8 cellular contexts compared by ENCODE assay signal in genomic region chr5:148730955-148731898, GRCh38.
DNase-seq lines count a peak whose midpoint lies in the region; ATAC-seq, FAIRE-seq and TF ChIP-seq lines count a peak whose summit lies in the region.

No MANE protein-coding gene starts in this region.

- H4K20me1 ChIP-seq in GM23338 (replicated peaks; ENCODE audit: insufficient read depth) = no peaks in the 10 kb centered on the region

- peak; percentile 32 for DNase-seq in ELF-1 (ENCODE audit: low read depth, low spot score)
- DNase-seq in GM23338 (ENCODE audit: low spot score) = peak; percentile 91
- peak; percentile 94 to 96 for DNase-seq in Kasumi-1 (lab: John Stamatoyannopoulos, UW)
- peak; percentile 64 for DNase-seq in RCC 7860 (ENCODE audit: low spot score)
- DNase-seq in activated T-cell treated with anti-CD3 and anti-CD28 coated beads, Interleukin-2, amount 50 U/mL, for 48 hours = peak; percentile 66 to 68
- DNase-seq in fibroblast of peridontal ligament (ENCODE audit: extremely low read depth) = peak; percentile 94
- peak in 48 of 56 donors; percentile 3 to 89 (median 47) for DNase-seq in nucleus accumbens (lab: John Stamatoyannopoulos, UW)
- peak; percentile 72 to 84 for DNase-seq in suprapubic skin (ENCODE audit: low spot score in 2 of 2)

- H3K4me3 Mint-ChIP-seq in GM23338 = no peak overlapping the region

- TF ChIP-seq CTCF in GM23338 (conservative IDR thresholded peaks at IDR 0.05; ENCODE audit: low read depth in 2 of 2) (peak; percentile 96 to 99), suprapubic skin (IDR thresholded peaks at IDR 0.05) (peak; percentile 72 to 78)

- no peak overlapping the region for H3K27ac Mint-ChIP-seq in GM23338

- H3K4me1 Mint-ChIP-seq in GM23338 = peaks cover 11% of the 10 kb centered on the region

- WGBS in suprapubic skin = 31% methylated on average over 12 of the region's 12 CpGs

- no peaks in the 10 kb centered on the region for H3K9me3 ChIP-seq in suprapubic skin

- FAIRE-seq in RCC 7860 (lab: Jason Lieb, UNC) = peak; percentile 88

- TF ChIP-seq POLR2A in suprapubic skin (IDR thresholded peaks at IDR 0.05) = no peak

- H3K4me1 ChIP-seq in GM23338 (ENCODE audit: insufficient read depth) (no peaks in the 10 kb centered on the region; the same call in 1 of the 2 replicates), suprapubic skin (peaks cover 14% of the 10 kb centered on the region)

- TF ChIP-seq EP300 in suprapubic skin (IDR thresholded peaks at IDR 0.05) = no peak

- H3K36me3 Mint-ChIP-seq in GM23338 (ENCODE audit: low read depth) = no peaks in the 10 kb centered on the region

- no peaks in the 10 kb centered on the region for H3K9me3 Mint-ChIP-seq in GM23338

- peak; percentile 80 for ATAC-seq in GM23338

- peaks cover 4% of the 10 kb centered on the region for H3K27me3 Mint-ChIP-seq in GM23338 (ENCODE audit: insufficient read depth, low read depth, poor library complexity)

- H3F3A ChIP-seq in GM23338 (replicated peaks; ENCODE audit: low read depth) = no peaks in the 10 kb centered on the region

- no peaks in the 10 kb centered on the region for H3K79me2 ChIP-seq in GM23338 (replicated peaks; ENCODE audit: insufficient read depth)

- no peak overlapping the region; the same call in 1 of the 2 replicates for H2AFZ ChIP-seq in GM23338

- H3K27ac ChIP-seq in GM23338 (ENCODE audit: low read depth) (no peak overlapping the region), suprapubic skin (no peak overlapping the region)

- no peaks in the 10 kb centered on the region for H3K36me3 ChIP-seq in GM23338 (ENCODE audit: insufficient read depth)
- H3K36me3 ChIP-seq in suprapubic skin = no peaks in the 10 kb centered on the region

- no peak overlapping the region for H3K4me3 ChIP-seq in GM23338
- no peak overlapping the region for H3K4me3 ChIP-seq in suprapubic skin

- H3K27me3 ChIP-seq in GM23338 (ENCODE audit: insufficient read depth) (no peaks in the 10 kb centered on the region), suprapubic skin (no peaks in the 10 kb centered on the region)

- H3K4me2 ChIP-seq in GM23338 = no peak overlapping the region

- H3K9me2 ChIP-seq in GM23338 (ENCODE audit: insufficient read depth) = no peaks in the 10 kb centered on the region

TF ChIP-seq in GM23338, 12 proteins besides CTCF, POLR2A, EP300 and RAD21:
- TF ChIP-seq NANOG (IDR thresholded peaks at IDR 0.05; ENCODE audit: borderline replicate concordance) = no peak
- no peak for TF ChIP-seq ZNF331 (CRISPR knock-in tag; IDR thresholded peaks at IDR 0.05; ENCODE audit: low read depth)
- TF ChIP-seq, protein P1, sequence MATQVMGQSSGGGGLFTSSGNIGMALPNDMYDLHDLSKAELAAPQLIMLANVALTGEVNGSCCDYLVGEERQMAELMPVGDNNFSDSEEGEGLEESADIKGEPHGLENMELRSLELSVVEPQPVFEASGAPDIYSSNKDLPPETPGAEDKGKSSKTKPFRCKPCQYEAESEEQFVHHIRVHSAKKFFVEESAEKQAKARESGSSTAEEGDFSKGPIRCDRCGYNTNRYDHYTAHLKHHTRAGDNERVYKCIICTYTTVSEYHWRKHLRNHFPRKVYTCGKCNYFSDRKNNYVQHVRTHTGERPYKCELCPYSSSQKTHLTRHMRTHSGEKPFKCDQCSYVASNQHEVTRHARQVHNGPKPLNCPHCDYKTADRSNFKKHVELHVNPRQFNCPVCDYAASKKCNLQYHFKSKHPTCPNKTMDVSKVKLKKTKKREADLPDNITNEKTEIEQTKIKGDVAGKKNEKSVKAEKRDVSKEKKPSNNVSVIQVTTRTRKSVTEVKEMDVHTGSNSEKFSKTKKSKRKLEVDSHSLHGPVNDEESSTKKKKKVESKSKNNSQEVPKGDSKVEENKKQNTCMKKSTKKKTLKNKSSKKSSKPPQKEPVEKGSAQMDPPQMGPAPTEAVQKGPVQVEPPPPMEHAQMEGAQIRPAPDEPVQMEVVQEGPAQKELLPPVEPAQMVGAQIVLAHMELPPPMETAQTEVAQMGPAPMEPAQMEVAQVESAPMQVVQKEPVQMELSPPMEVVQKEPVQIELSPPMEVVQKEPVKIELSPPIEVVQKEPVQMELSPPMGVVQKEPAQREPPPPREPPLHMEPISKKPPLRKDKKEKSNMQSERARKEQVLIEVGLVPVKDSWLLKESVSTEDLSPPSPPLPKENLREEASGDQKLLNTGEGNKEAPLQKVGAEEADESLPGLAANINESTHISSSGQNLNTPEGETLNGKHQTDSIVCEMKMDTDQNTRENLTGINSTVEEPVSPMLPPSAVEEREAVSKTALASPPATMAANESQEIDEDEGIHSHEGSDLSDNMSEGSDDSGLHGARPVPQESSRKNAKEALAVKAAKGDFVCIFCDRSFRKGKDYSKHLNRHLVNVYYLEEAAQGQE (IDR thresholded peaks at IDR 0.05; ENCODE audit: unreplicated experiment) = no peak
- TF ChIP-seq EZH2phosphoT487 (IDR thresholded peaks at IDR 0.05; ENCODE audit: unreplicated experiment) = no peak

Comparison
In these comparisons a context has a peak if more than half of its experiments do, and no peak if none do; other contexts are left out.
1. DNase-seq: peak in every context shown above with its lines; median percentile 95 in Kasumi-1; 94 in fibroblast of peridontal ligament; 91 in GM23338; 78 in suprapubic skin; 67 in activated T-cell treated with anti-CD3 and anti-CD28 coated beads, Interleukin-2, amount 50 U/mL, for 48 hours; 64 in RCC 7860; 47 in nucleus accumbens; 32 in ELF-1.